11 cellular contexts compared by ENCODE assay signal in the genomic region with DNA sequence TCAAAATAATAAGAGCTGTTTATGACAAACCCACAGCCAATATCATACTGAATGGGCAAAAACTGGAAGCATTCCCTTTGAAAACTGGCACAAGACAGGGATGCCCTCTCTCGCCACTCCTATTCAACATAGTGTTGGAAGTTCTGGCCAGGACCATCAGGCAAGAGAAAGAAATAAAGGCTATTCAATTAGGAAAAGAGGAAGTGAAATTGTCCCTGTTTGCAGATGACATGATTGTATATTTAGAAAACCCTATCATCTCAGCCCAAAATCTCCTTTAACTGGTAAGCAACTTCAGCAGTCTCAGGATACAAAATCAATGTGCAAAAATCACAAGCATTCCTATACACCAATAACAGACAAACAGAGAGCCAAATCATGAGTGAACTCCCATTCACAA. TPM values are rescaled to one million over a fixed set of nuclear protein-coding genes. Genes with fewer than 3 reads are reported as not detected.
"Had no signal": no experiment of that assay in that cellular context is flagged by ENCODE, and none has a peak within 500 bp of the region (broad histone marks: within the 10 kb centered on the region; RNA-seq: fewer than 3 reads in every experiment).

No MANE protein-coding gene starts in this region.

RNA-seq across cellular contexts. Expression of a gene that starts 8.9 kb away (rescaled TPM):
- total RNA-seq: activated naive CD4-positive, alpha-beta T cell treated with anti-CD3 and anti-CD28 coated beads for 36 hours; activated naive CD4-positive, alpha-beta T cell treated with anti-CD3 and anti-CD28 coated beads, Interleukin-2, amount 50 U/mL, for 72 hours; activated naive CD8-positive, alpha-beta T cell treated with anti-CD3 and anti-CD28 coated beads, Interleukin-2, amount 10 ng/mL, durations not matched to agents 7 days and 5 days; activated T-cell treated with anti-CD3 and anti-CD28 coated beads, Interleukin-2, amount 50 U/mL, for 72 hours; activated T-helper 17 cell treated with anti-CD3 and anti-CD28 coated beads, Interleukin-2, amount 50 U/mL, for 72 hours; ascending aorta; bronchial epithelial cell; cardiac muscle cell; chondrocyte had no signal
- polyA plus RNA-seq: cardiac muscle cell had no signal

RNA-seq across cellular contexts. Expression of a gene that starts 57.0 kb away (rescaled TPM):
- total RNA-seq: aorta, ascending aorta, bronchial epithelial cell, cardiac muscle cell, cardiac septum, chondrocyte had no signal
